ENCODE assay signal across 16 cellular contexts in genomic region chr18:6606411-6607085, GRCh38.
A peak's percentile ranks its signal among the peaks of the same experiment; 100 is the strongest.
DNase-seq lines count a peak whose midpoint lies in the region; ATAC-seq and TF ChIP-seq lines count a peak whose summit lies in the region.
"Had no signal": no experiment of that assay in that cellular context is flagged by ENCODE, and none has a peak within 500 bp of the region (broad histone marks: within the 10 kb centered on the region; RNA-seq: fewer than 3 reads in every experiment).

No MANE protein-coding gene starts in this region.

- peaks cover 16% of the 10 kb centered on the region for H3K4me1 Mint-ChIP-seq in endothelial cell (ENCODE audit: unreplicated experiment)
- H3K4me1 Mint-ChIP-seq in stimulated activated naive CD8-positive, alpha-beta T cell treated with anti-CD3 and anti-CD28 coated beads, Interleukin-15, amount 100 ng/mL, for 72 hours = no peaks in the 10 kb centered on the region
- H3K4me1 Mint-ChIP-seq: CD4-positive, CD25-positive, alpha-beta regulatory T cell had no signal

- intact Hi-C loops in prostate gland (cut with DNase I) = loop anchor here (5.0 kb wide), 1 partner anchor 49 kb away; no protein-coding TSS in a partner anchor

- H3K27ac Mint-ChIP-seq in endothelial cell (ENCODE audit: unreplicated experiment) = peak overlapping the region; percentile 75
- no peak overlapping the region for H3K27ac Mint-ChIP-seq in stimulated activated naive CD8-positive, alpha-beta T cell treated with anti-CD3 and anti-CD28 coated beads, Interleukin-15, amount 100 ng/mL, for 72 hours
- H3K27ac Mint-ChIP-seq: CD4-positive, CD25-positive, alpha-beta regulatory T cell; HFFc6 had no signal

- H3K9me3 ChIP-seq in HUES48 (ENCODE audit: control insufficient read depth, insufficient read depth, low read length) (no peaks in the 10 kb centered on the region), prostate gland (no peaks in the 10 kb centered on the region)

- no peak for TF ChIP-seq CTCF in endothelial cell (IDR thresholded peaks at IDR 0.05; ENCODE audit: unreplicated experiment)
- no peak for TF ChIP-seq CTCF in prostate gland (IDR thresholded peaks at IDR 0.05)

- TF ChIP-seq POLR2A in prostate gland (IDR thresholded peaks at IDR 0.05) = no peak

- H3K27me3 Mint-ChIP-seq in endothelial cell (ENCODE audit: unreplicated experiment) = peaks cover 2% of the 10 kb centered on the region
- H3K27me3 Mint-ChIP-seq in stimulated activated naive CD8-positive, alpha-beta T cell treated with anti-CD3 and anti-CD28 coated beads, Interleukin-15, amount 100 ng/mL, for 72 hours = no peaks in the 10 kb centered on the region
- H3K27me3 Mint-ChIP-seq: CD4-positive, CD25-positive, alpha-beta regulatory T cell had no signal

- no peaks in the 10 kb centered on the region for H3K36me3 ChIP-seq in HUES48 (ENCODE audit: control insufficient read depth, insufficient read depth, low read length)
- H3K36me3 ChIP-seq in prostate gland = no peaks in the 10 kb centered on the region

- H3K4me1 ChIP-seq in HUES48 (ENCODE audit: control insufficient read depth, insufficient read depth, low read length) (peaks cover 25% of the 10 kb centered on the region), prostate gland (replicated peaks) (peaks cover 6% of the 10 kb centered on the region)

- in situ Hi-C loops in KBM-7 (cut with MboI; ENCODE audit: low pct_unique_long_range_greater_than_20kb, low sequenced_read_pairs) = no loop called here

- ATAC-seq in stimulated activated naive CD8-positive, alpha-beta T cell treated with anti-CD3 and anti-CD28 coated beads, Interleukin-15, amount 100 ng/mL, for 72 hours = no peak
- ATAC-seq: SK-N-SH treated with all-trans-retinoic acid at 6 μM for 48 hours had no signal

- H3K9me3 Mint-ChIP-seq in endothelial cell (ENCODE audit: unreplicated experiment) = no peaks in the 10 kb centered on the region
- peaks cover 0 to 15% of the 10 kb centered on the region in 2 donors for H3K9me3 Mint-ChIP-seq in stimulated activated naive CD8-positive, alpha-beta T cell treated with anti-CD3 and anti-CD28 coated beads, Interleukin-15, amount 100 ng/mL, for 72 hours

- H3K27ac ChIP-seq in HUES48 (ENCODE audit: low read depth, low read length) (peak overlapping the region; percentile 70), prostate gland (peak overlapping the region; percentile 54 to 67)
- H3K27ac ChIP-seq: RWPE1 had no signal

- no peak overlapping the region for H3K9ac ChIP-seq in HUES48 (ENCODE audit: low read depth, low read length)

- H3K27me3 ChIP-seq in HUES48 (ENCODE audit: control insufficient read depth, insufficient read depth, low read length) = no peaks in the 10 kb centered on the region
- no peaks in the 10 kb centered on the region for H3K27me3 ChIP-seq in prostate gland (replicated peaks; ENCODE audit: insufficient read depth)

- H3K36me3 Mint-ChIP-seq in endothelial cell (ENCODE audit: low read depth, unreplicated experiment) = no peaks in the 10 kb centered on the region
- H3K36me3 Mint-ChIP-seq: CD4-positive, CD25-positive, alpha-beta regulatory T cell had no signal

- no peak overlapping the region for H3K4me3 Mint-ChIP-seq in endothelial cell (ENCODE audit: unreplicated experiment)
- H3K4me3 Mint-ChIP-seq in stimulated activated naive CD8-positive, alpha-beta T cell treated with anti-CD3 and anti-CD28 coated beads, Interleukin-15, amount 100 ng/mL, for 72 hours = no peak overlapping the region
- H3K4me3 Mint-ChIP-seq: CD4-positive, CD25-positive, alpha-beta regulatory T cell; HFFc6 had no signal

- DNase-seq in NCI-H748 treated with DMSO at 0.1 percent for 48 hours (lab: John Stamatoyannopoulos, UW) = peak; percentile 24
- DNase-seq in endothelial cell (ENCODE audit: low spot score) = no peak
- DNase-seq in prostate gland (ENCODE audit: low spot score) = no peak
- DNase-seq in OCI-M2 (lab: John Stamatoyannopoulos, UW; ENCODE audit: unreplicated experiment) = no peak
- no peak for DNase-seq in hypothalamus (lab: John Stamatoyannopoulos, UW)
- no peak for DNase-seq in stimulated activated naive CD8-positive, alpha-beta T cell treated with anti-CD3 and anti-CD28 coated beads, Interleukin-15, amount 100 ng/mL, for 72 hours
- no peak for DNase-seq in KBM-7
- DNase-seq: CD4-positive, CD25-positive, alpha-beta regulatory T cell; HFFc6; IMR-90; MV-4-11; NCI-H82; SHP77 treated with DMSO at 0.1 percent for 48 hours had no signal

- 70% methylated on average over 4 of the region's 4 CpGs for WGBS in prostate gland

- H3K4me3 ChIP-seq in HUES48 (ENCODE audit: low read depth, low read length) = no peak overlapping the region
- no peak overlapping the region for H3K4me3 ChIP-seq in prostate gland
